ENCODE assay signal across 9 cellular contexts in genomic region chr10:62374862-62375710, GRCh38. TPM values are rescaled to one million over a fixed set of nuclear protein-coding genes. Genes with fewer than 3 reads are reported as not detected.
A peak's percentile ranks its signal among the peaks of the same experiment; 100 is the strongest.
DNase-seq lines count a peak whose midpoint lies in the region; ATAC-seq and TF ChIP-seq lines count a peak whose summit lies in the region.
"Had no signal": no experiment of that assay in that cellular context is flagged by ENCODE, and none has a peak within 500 bp of the region (broad histone marks: within the 10 kb centered on the region; RNA-seq: fewer than 3 reads in every experiment).

No MANE protein-coding gene starts in this region.

- no peak for TF ChIP-seq CTCF in activated CD8-positive, alpha-beta T cell treated with anti-CD3 and anti-CD28 coated beads for 36 hours (IDR thresholded peaks at IDR 0.05)
- no peak for TF ChIP-seq CTCF in glutamatergic neuron (IDR thresholded peaks at IDR 0.05; ENCODE audit: partially characterized antibody, unreplicated experiment)

- no peaks in the 10 kb centered on the region for H3K27me3 ChIP-seq in stomach smooth muscle (ENCODE audit: control insufficient read depth in 1 of 2, insufficient read depth in 2 of 2, low read length in 2 of 2)

- intact Hi-C loops in activated CD4-positive, alpha-beta T cell treated with anti-CD3 and anti-CD28 coated beads, Interleukin-2, amount 10 ng/mL, durations not matched to agents 24 days and 14 days (cut with micrococcal nuclease), result loop anchor here (5.0 kb wide), 1 partner anchor 892 kb away; no protein-coding TSS in a partner anchor
- intact Hi-C loops in activated CD8-positive, alpha-beta T cell treated with anti-CD3 and anti-CD28 coated beads for 36 hours (cut with micrococcal nuclease), result no loop called here

- no peak overlapping the region for H3K9ac ChIP-seq in stomach smooth muscle (ENCODE audit: low read length in 2 of 2)

- H3K27me3 Mint-ChIP-seq in activated CD4-positive, alpha-beta T cell treated with anti-CD3 and anti-CD28 coated beads, Interleukin-2, amount 10 ng/mL, durations not matched to agents 24 days and 14 days, result peaks cover 42% of the 10 kb centered on the region
- peaks cover 26% of the 10 kb centered on the region for H3K27me3 Mint-ChIP-seq in activated CD8-positive, alpha-beta T cell treated with anti-CD3 and anti-CD28 coated beads for 36 hours
- H3K27me3 Mint-ChIP-seq in glutamatergic neuron (ENCODE audit: unreplicated experiment), result no peaks in the 10 kb centered on the region

- peak overlapping the region; percentile 74 for H3K4me3 Mint-ChIP-seq in activated CD4-positive, alpha-beta T cell treated with anti-CD3 and anti-CD28 coated beads, Interleukin-2, amount 10 ng/mL, durations not matched to agents 24 days and 14 days
- H3K4me3 Mint-ChIP-seq in activated CD8-positive, alpha-beta T cell treated with anti-CD3 and anti-CD28 coated beads for 36 hours, result peak overlapping the region; percentile 57
- H3K4me3 Mint-ChIP-seq in glutamatergic neuron (ENCODE audit: unreplicated experiment), result peak overlapping the region; percentile 85

- no peaks in the 10 kb centered on the region for H3K36me3 ChIP-seq in stomach smooth muscle (ENCODE audit: control insufficient read depth in 2 of 2, insufficient read depth in 2 of 2, low read length in 2 of 2)

- POLR2A ChIA-PET in activated CD8-positive, alpha-beta T cell treated with anti-CD3 and anti-CD28 coated beads for 36 hours (lab: Charles Lee), result no interaction called here

- no peak overlapping the region for H3K27ac Mint-ChIP-seq in activated CD4-positive, alpha-beta T cell treated with anti-CD3 and anti-CD28 coated beads, Interleukin-2, amount 10 ng/mL, durations not matched to agents 24 days and 14 days
- H3K27ac Mint-ChIP-seq in activated CD8-positive, alpha-beta T cell treated with anti-CD3 and anti-CD28 coated beads for 36 hours, result no peak overlapping the region
- peak overlapping the region; percentile 66 for H3K27ac Mint-ChIP-seq in glutamatergic neuron (ENCODE audit: unreplicated experiment)

- H3K9me3 ChIP-seq in stomach smooth muscle (ENCODE audit: control insufficient read depth in 2 of 2, low read length in 2 of 2), result no peaks in the 10 kb centered on the region

- DNase-seq in activated CD4-positive, alpha-beta T cell treated with anti-CD3 and anti-CD28 coated beads, Interleukin-2, amount 10 ng/mL, durations not matched to agents 24 days and 14 days, result no peak
- no peak for DNase-seq in activated CD4-positive, alpha-beta T cell treated with anti-CD3 and anti-CD28 coated beads, Interleukin-2, amount 50 U/mL, for 48 hours
- DNase-seq in activated CD8-positive, alpha-beta T cell treated with anti-CD3 and anti-CD28 coated beads for 36 hours, result no peak
- DNase-seq in glutamatergic neuron, result no peak
- DNase-seq in stimulated activated CD4-positive, alpha-beta T cell treated with anti-CD3 and anti-CD28 coated beads, Interleukin-4, amount 100 ng/mL, for 4 hours, result no peak
- no peak for DNase-seq in medulla oblongata (ENCODE audit: extremely low spot score)
- DNase-seq: DND-41 had no signal

- peaks cover 10% of the 10 kb centered on the region for H3K4me1 ChIP-seq in stomach smooth muscle (ENCODE audit: control insufficient read depth, insufficient read depth, low read length)

- CTCF ChIA-PET in activated CD8-positive, alpha-beta T cell treated with anti-CD3 and anti-CD28 coated beads for 36 hours (lab: Charles Lee), result no interaction called here

- no peaks in the 10 kb centered on the region for H3K9me3 Mint-ChIP-seq in activated CD4-positive, alpha-beta T cell treated with anti-CD3 and anti-CD28 coated beads, Interleukin-2, amount 10 ng/mL, durations not matched to agents 24 days and 14 days
- H3K9me3 Mint-ChIP-seq in activated CD8-positive, alpha-beta T cell treated with anti-CD3 and anti-CD28 coated beads for 36 hours, result no peaks in the 10 kb centered on the region
- H3K9me3 Mint-ChIP-seq in glutamatergic neuron (ENCODE audit: unreplicated experiment), result peaks cover 2% of the 10 kb centered on the region

- peak overlapping the region; percentile 51 to 71 for H3K4me3 ChIP-seq in stomach smooth muscle (ENCODE audit: low read length in 2 of 2)

- peaks cover 6% of the 10 kb centered on the region for H3K4me1 Mint-ChIP-seq in activated CD4-positive, alpha-beta T cell treated with anti-CD3 and anti-CD28 coated beads, Interleukin-2, amount 10 ng/mL, durations not matched to agents 24 days and 14 days
- peaks cover 7% of the 10 kb centered on the region for H3K4me1 Mint-ChIP-seq in activated CD8-positive, alpha-beta T cell treated with anti-CD3 and anti-CD28 coated beads for 36 hours (ENCODE audit: low read depth)
- H3K4me1 Mint-ChIP-seq in glutamatergic neuron (ENCODE audit: low read depth, unreplicated experiment), result no peaks in the 10 kb centered on the region

- no peak overlapping the region for H3K27ac ChIP-seq in stomach smooth muscle (ENCODE audit: low read length)

- no peaks in the 10 kb centered on the region for H3K36me3 Mint-ChIP-seq in activated CD4-positive, alpha-beta T cell treated with anti-CD3 and anti-CD28 coated beads, Interleukin-2, amount 10 ng/mL, durations not matched to agents 24 days and 14 days (ENCODE audit: low read depth)
- no peaks in the 10 kb centered on the region for H3K36me3 Mint-ChIP-seq in activated CD8-positive, alpha-beta T cell treated with anti-CD3 and anti-CD28 coated beads for 36 hours (ENCODE audit: low read depth)
- H3K36me3 Mint-ChIP-seq in glutamatergic neuron (ENCODE audit: unreplicated experiment), result no peaks in the 10 kb centered on the region

- ATAC-seq in activated CD8-positive, alpha-beta T cell treated with anti-CD3 and anti-CD28 coated beads for 36 hours, result no peak
- ATAC-seq in GM18907 (IDR thresholded peaks at IDR 0.05; ENCODE audit: unreplicated experiment), result no peak

RNA-seq across cellular contexts. Expression of gene ZNF365, which starts 0.9 kb away (rescaled TPM):
- not detected in 2 replicates for total RNA-seq in activated CD4-positive, alpha-beta T cell treated with anti-CD3 and anti-CD28 coated beads, Interleukin-2, amount 10 ng/mL, durations not matched to agents 24 days and 14 days
- not detected for total RNA-seq in activated CD8-positive, alpha-beta T cell treated with anti-CD3 and anti-CD28 coated beads for 36 hours
- total RNA-seq in glutamatergic neuron (ENCODE audit: unreplicated experiment), result 0.76 TPM
